18 cellular contexts compared by ENCODE assay signal in the genomic region with DNA sequence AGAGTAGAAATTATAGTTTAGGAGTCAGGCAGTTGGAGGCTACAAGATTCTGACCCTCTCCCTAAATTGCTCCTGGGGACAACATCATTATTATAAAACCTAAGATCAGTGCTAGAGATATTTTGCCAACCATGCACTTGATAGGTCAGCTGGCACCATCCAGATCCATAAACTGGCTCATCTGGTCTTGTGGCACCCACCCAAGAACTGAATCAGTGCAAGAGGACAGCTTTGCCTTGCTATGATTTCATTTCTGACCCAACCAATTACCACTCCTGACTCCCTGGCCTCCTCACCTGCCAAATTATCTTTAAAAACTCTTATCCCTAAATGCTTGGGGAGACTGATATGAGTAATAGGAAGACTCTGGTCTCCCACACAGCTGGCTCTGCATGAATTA.
"Had no signal": no experiment of that assay in that cellular context is flagged by ENCODE, and none has a peak within 500 bp of the region (broad histone marks: within the 10 kb centered on the region; RNA-seq: fewer than 3 reads in every experiment).

No MANE protein-coding gene starts in this region.

- H3K4me3 ChIP-seq: colonic mucosa, hepatocyte, left lung, spleen, upper lobe of left lung had no signal

- H3K4me2 ChIP-seq: hepatocyte had no signal

- H3K27me3 ChIP-seq: colonic mucosa, hepatocyte, left lung, spleen, upper lobe of left lung had no signal

- H3K79me2 ChIP-seq: hepatocyte had no signal

- DNase-seq: activated CD8-positive, alpha-beta memory T cell treated with anti-CD3 and anti-CD28 coated beads for 24 hours; activated CD8-positive, alpha-beta memory T cell treated with anti-CD3 and anti-CD28 coated beads, Interleukin-2, amount 50 U/mL, for 4 hours; activated naive CD4-positive, alpha-beta T cell; activated T-cell treated with anti-CD3 and anti-CD28 coated beads, Interleukin-2, amount 50 U/mL, for 24 hours; colonic mucosa; foreskin melanocyte; immature natural killer cell; kidney glomerular epithelial cell; left lung; naive thymus-derived CD8-positive, alpha-beta T cell; spleen; stimulated activated CD4-positive, alpha-beta T cell treated with anti-CD3 and anti-CD28 coated beads, Interleukin-4, amount 100 ng/mL, for 1 hour; stimulated activated naive CD4-positive, alpha-beta T cell treated with Interleukin-2 at 50 U/mL for 16 hours; T-helper 9 cell; upper lobe of left lung had no signal

- ATAC-seq: activated T-helper 17 cell treated with anti-CD3 and anti-CD28 coated beads, Interleukin-2, amount 50 U/mL, for 72 hours; left lung; naive thymus-derived CD8-positive, alpha-beta T cell; WTC11 had no signal

- H3K9me3 ChIP-seq: colonic mucosa, left lung, spleen, upper lobe of left lung had no signal

- H3K4me1 ChIP-seq: colonic mucosa, left lung, spleen, upper lobe of left lung had no signal

- H3K36me3 ChIP-seq: colonic mucosa, left lung, spleen, upper lobe of left lung had no signal

- H2AFZ ChIP-seq: hepatocyte had no signal

- H3K27ac ChIP-seq: colonic mucosa, hepatocyte, left lung, spleen, upper lobe of left lung had no signal
